22 cellular contexts compared by ENCODE assay signal in genomic region chr6:98092326-98092725, GRCh38.
DNase-seq lines count a peak whose midpoint lies in the region; FAIRE-seq and TF ChIP-seq lines count a peak whose summit lies in the region.
"Had no signal": no experiment of that assay in that cellular context is flagged by ENCODE, and none has a peak within 500 bp of the region (broad histone marks: within the 10 kb centered on the region; RNA-seq: fewer than 3 reads in every experiment).

No MANE protein-coding gene starts in this region.

- H3K4me3 ChIP-seq in bronchial epithelial cell (ENCODE audit: low read depth, low read length) (no peak overlapping the region), neural progenitor cell (no peak overlapping the region)
- H3K4me3 ChIP-seq: A549, GM23338 had no signal

- no peaks in the 10 kb centered on the region for H3K4me1 ChIP-seq in neural progenitor cell
- H3K4me1 ChIP-seq: Caco-2 had no signal

- peaks cover 5% of the 10 kb centered on the region for H3K27me3 Mint-ChIP-seq in neural progenitor cell (ENCODE audit: insufficient read depth, low read depth)
- H3K27me3 Mint-ChIP-seq: CD4-positive, alpha-beta T cell had no signal

- no peaks in the 10 kb centered on the region for H3F3A ChIP-seq in neural progenitor cell (ENCODE audit: low read depth)

- no peaks in the 10 kb centered on the region for H4K20me1 ChIP-seq in neural progenitor cell (ENCODE audit: low read depth)

- H3K4me3 Mint-ChIP-seq in neural progenitor cell, result no peak overlapping the region
- H3K4me3 Mint-ChIP-seq: CD4-positive, alpha-beta T cell; GM23338; HFFc6 had no signal

- H3K27me3 ChIP-seq in bronchial epithelial cell (ENCODE audit: control insufficient read depth, insufficient read depth, low read length) (no peaks in the 10 kb centered on the region), neural progenitor cell (no peaks in the 10 kb centered on the region)

- no peak overlapping the region for H2AFZ ChIP-seq in neural progenitor cell (replicated peaks)
- H2AFZ ChIP-seq: GM23338 had no signal

- H3K36me3 Mint-ChIP-seq in neural progenitor cell, result peaks cover 10% of the 10 kb centered on the region

- peaks cover 17% of the 10 kb centered on the region for H3K9me3 Mint-ChIP-seq in neural progenitor cell

- DNase-seq in NCI-H146 (lab: John Stamatoyannopoulos, UW) (peak; percentile 2), NCI-H146 treated with DMSO at 0.1 percent for 48 hours (lab: John Stamatoyannopoulos, UW; ENCODE audit: unreplicated experiment) (no peak), NCI-H524 treated with DMSO at 0.1 percent for 48 hours (lab: John Stamatoyannopoulos, UW) (peak; percentile 11), bronchial epithelial cell (ENCODE audit: low read depth) (no peak), neural progenitor cell (ENCODE audit: low spot score) (no peak), globus pallidus (ENCODE audit: low spot score) (no peak)
- DNase-seq in stimulated activated CD8-positive, alpha-beta memory T cell treated with anti-CD3 and anti-CD28 coated beads, Interleukin-4, amount 100 ng/mL, for 48 hours, result no peak
- DNase-seq in activated CD4-positive, alpha-beta T cell treated with anti-CD3 and anti-CD28 coated beads, Interleukin-2, amount 50 U/mL, for 1 hour, result no peak
- DNase-seq: AML-193; Caco-2; CD4-positive, alpha-beta T cell; HFFc6 had no signal

- no peak overlapping the region for H3K9ac ChIP-seq in neural progenitor cell

- H3K36me3 ChIP-seq in bronchial epithelial cell (ENCODE audit: control insufficient read depth, insufficient read depth, low read length) (no peaks in the 10 kb centered on the region), neural progenitor cell (no peaks in the 10 kb centered on the region)

- no peaks in the 10 kb centered on the region for H3K79me2 ChIP-seq in neural progenitor cell (ENCODE audit: low read depth)

- TF ChIP-seq CTCF in bronchial epithelial cell (IDR thresholded peaks at IDR 0.05; ENCODE audit: insufficient read depth, low read length, severe bottlenecking), result no peak
- TF ChIP-seq CTCF in neural progenitor cell (IDR thresholded peaks at IDR 0.05), result no peak

- no peaks in the 10 kb centered on the region for H3K9me3 ChIP-seq in neural progenitor cell (ENCODE audit: low read depth)
- H3K9me3 ChIP-seq: A549, Caco-2 had no signal

- peak; percentile 7 for FAIRE-seq in bronchial epithelial cell (lab: Jason Lieb, UNC)
- FAIRE-seq: A549, D721Med, G401.6, GM12891, GM19239, H54, HTR-8/SVneo had no signal

- H3K4me2 ChIP-seq in neural progenitor cell, result no peak overlapping the region
- H3K4me2 ChIP-seq: A549, GM23338 had no signal

- H3K4me1 Mint-ChIP-seq in neural progenitor cell, result peaks cover 14% of the 10 kb centered on the region
- H3K4me1 Mint-ChIP-seq: GM23338 had no signal

- no peak overlapping the region for H3K27ac ChIP-seq in neural progenitor cell
- H3K27ac ChIP-seq: 22Rv1, A549, C4-2B had no signal

- peak overlapping the region; percentile 72 for H3K27ac Mint-ChIP-seq in neural progenitor cell
- H3K27ac Mint-ChIP-seq: CD4-positive, alpha-beta T cell; GM23338; HFFc6 had no signal

Comparison
In these comparisons a context has a peak if more than half of its experiments do, and no peak if none do; other contexts are left out.
1. DNase-seq: peak in NCI-H146 (single experiment) and NCI-H524 treated with DMSO at 0.1 percent for 48 hours (single experiment); none in NCI-H146 treated with DMSO at 0.1 percent for 48 hours (single experiment), bronchial epithelial cell (single experiment), neural progenitor cell (single experiment), globus pallidus (single experiment), stimulated activated CD8-positive, alpha-beta memory T cell treated with anti-CD3 and anti-CD28 coated beads, Interleukin-4, amount 100 ng/mL, for 48 hours (single experiment) and activated CD4-positive, alpha-beta T cell treated with anti-CD3 and anti-CD28 coated beads, Interleukin-2, amount 50 U/mL, for 1 hour (single experiment).